In the genomic region with DNA sequence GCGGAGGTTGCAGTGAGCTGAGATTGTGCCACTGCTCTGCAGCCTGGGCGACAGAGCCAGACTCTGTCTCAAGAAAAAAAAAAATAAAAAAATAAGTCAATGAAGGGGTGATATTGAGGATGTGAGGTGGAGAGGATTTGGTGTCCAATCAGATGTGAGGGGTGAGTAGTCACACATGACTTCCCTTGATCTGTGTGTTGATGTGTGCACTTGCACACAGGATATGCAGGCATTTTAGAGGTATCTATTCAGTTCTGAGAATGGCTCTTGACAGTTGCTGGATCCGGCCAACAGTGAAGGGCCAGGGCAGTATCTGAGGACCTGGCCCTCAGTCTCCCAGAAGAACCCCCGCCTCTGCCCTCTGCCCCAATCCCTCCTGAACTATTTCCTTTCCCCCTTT, we compare ENCODE assay signal across 1 cellular context.
TF ChIP-seq lines count a peak whose summit lies in the region.

No MANE protein-coding gene starts in this region.

TF ChIP-seq in neural cell, 6 proteins besides CTCF, POLR2A, EP300 and RAD21:
- TF ChIP-seq TAF1 (IDR thresholded peaks at IDR 0.05; ENCODE audit: low read depth) (no peak), SMC3 (conservative IDR thresholded peaks at IDR 0.05; ENCODE audit: poor library complexity) (no peak), MXI1 (conservative IDR thresholded peaks at IDR 0.05; ENCODE audit: poor library complexity, severe bottlenecking) (no peak), EZH2 (IDR thresholded peaks at IDR 0.05; ENCODE audit: borderline replicate concordance, insufficient read depth, low read length, poor library complexity, severe bottlenecking) (no peak)
